8 cellular contexts compared by ENCODE assay signal in genomic region chr12:107903377-107904061, GRCh38.
DNase-seq lines count a peak whose midpoint lies in the region; TF ChIP-seq lines count a peak whose summit lies in the region.

No MANE protein-coding gene starts in this region.

- H3K4me3 Mint-ChIP-seq in progenitor cell of endocrine pancreas (ENCODE audit: low read depth) = peak overlapping the region; percentile 65

- TF ChIP-seq CTCF in HFF-Myc (IDR thresholded peaks at IDR 0.05; ENCODE audit: low read depth, low read length, missing control alignments) = no peak
- TF ChIP-seq CTCF in progenitor cell of endocrine pancreas (IDR thresholded peaks at IDR 0.05; ENCODE audit: unreplicated experiment) = no peak

- no peaks in the 10 kb centered on the region for H3K36me3 Mint-ChIP-seq in progenitor cell of endocrine pancreas (ENCODE audit: insufficient read depth)

- no peaks in the 10 kb centered on the region for H3K4me1 Mint-ChIP-seq in progenitor cell of endocrine pancreas (ENCODE audit: low read depth)

- H3K27me3 Mint-ChIP-seq in progenitor cell of endocrine pancreas = peaks cover 87% of the 10 kb centered on the region

- H3K4me3 ChIP-seq in HFF-Myc (replicated peaks; ENCODE audit: low read depth, low read length) = 0 out of 2 replicates have a peak overlapping the region, but pooled peaks have one; percentile 3

- no peaks in the 10 kb centered on the region for H3K9me3 Mint-ChIP-seq in progenitor cell of endocrine pancreas (ENCODE audit: low read depth)

- no peak overlapping the region for H3K27ac Mint-ChIP-seq in progenitor cell of endocrine pancreas

- peak; percentile 74 for DNase-seq in activated T-cell treated with anti-CD3 and anti-CD28 coated beads for 48 hours (ENCODE audit: low read depth)
- no peak for DNase-seq in activated T-cell treated with anti-CD3 and anti-CD28 coated beads for 4 hours
- no peak for DNase-seq in HFF-Myc (ENCODE audit: extremely low read depth, low read depth)
- DNase-seq in NCI-H1092 (lab: John Stamatoyannopoulos, UW) = peak; percentile 21
- peak; percentile 60 for DNase-seq in activated CD4-positive, CD25-positive, alpha-beta regulatory T cell treated with anti-CD3 and anti-CD28 coated beads, Interleukin-2, amount 50 U/mL, for 72 hours
- peak; percentile 74 for DNase-seq in germinal center (ENCODE audit: low spot score)
- DNase-seq in progenitor cell of endocrine pancreas (ENCODE audit: low spot score, unreplicated experiment) = peak; percentile 32
- no peak for DNase-seq in OCI-M2 (lab: John Stamatoyannopoulos, UW; ENCODE audit: unreplicated experiment)

Comparison
In these comparisons a context has a peak if more than half of its experiments do, and no peak if none do; other contexts are left out.
1. DNase-seq: peak in activated T-cell treated with anti-CD3 and anti-CD28 coated beads for 48 hours (single experiment), NCI-H1092 (single experiment), activated CD4-positive, CD25-positive, alpha-beta regulatory T cell treated with anti-CD3 and anti-CD28 coated beads, Interleukin-2, amount 50 U/mL, for 72 hours (single experiment), germinal center (single experiment) and progenitor cell of endocrine pancreas (single experiment); none in activated T-cell treated with anti-CD3 and anti-CD28 coated beads for 4 hours (single experiment), HFF-Myc (single experiment) and OCI-M2 (single experiment).